In genomic region chr6:122697458-122697857, GRCh38 we compare ENCODE assay signal across 24 cellular contexts.
"Had no signal": no experiment of that assay in that cellular context is flagged by ENCODE, and none has a peak within 500 bp of the region (broad histone marks: within the 10 kb centered on the region; RNA-seq: fewer than 3 reads in every experiment).

No MANE protein-coding gene starts in this region.

- H3K27ac Mint-ChIP-seq: activated CD4-positive, alpha-beta T cell treated with anti-CD3 and anti-CD28 coated beads for 36 hours; activated CD8-positive, alpha-beta memory T cell treated with anti-CD3 and anti-CD28 coated beads, Interleukin-2, amount 10 ng/mL, durations not matched to agents 7 days and 5 days; activated CD8-positive, alpha-beta T cell treated with anti-CD3 and anti-CD28 coated beads, Interleukin-2, amount 10 ng/mL, durations not matched to agents 7 days and 5 days; activated naive CD8-positive, alpha-beta T cell treated with anti-CD3 and anti-CD28 coated beads, Interleukin-2, amount 50 U/mL, for 24 hours; activated T-helper 2 cell treated with anti-CD3 and anti-CD28 coated beads, Interferon-gamma antibody, Interleukin-2, Interleukin-4, amounts not matched to agents 10 μg/mL and 5 μg/mL and 100 μg/mL, durations not matched to agents 14 hours and 24 hours and 36 hours; dendritic cell treated with granulocyte-macrophage colony-stimulating factor and Interleukin-4, amounts not matched to agents 40 ng/mL and 50 ng/mL, for 4 days; natural killer cell treated with Interleukin-12 subunit alpha and Interleukin-12 subunit beta and Interleukin-15 and Interleukin-18, amount 100 ng/mL, for 72 hours; T-cell had no signal

- H3K4me1 ChIP-seq: breast epithelium, esophagus squamous epithelium, gastrocnemius medialis, spleen, suprapubic skin, tibial artery had no signal

- H3K36me3 Mint-ChIP-seq: activated CD8-positive, alpha-beta memory T cell treated with anti-CD3 and anti-CD28 coated beads, Interleukin-2, amount 10 ng/mL, durations not matched to agents 7 days and 5 days; activated naive CD4-positive, alpha-beta T cell treated with anti-CD3 and anti-CD28 coated beads, Interleukin-2, amount 50 U/mL, for 24 hours; natural killer cell treated with Interleukin-12 subunit alpha and Interleukin-12 subunit beta and Interleukin-15 and Interleukin-18, amount 100 ng/mL, for 72 hours; T-cell had no signal

- H3K27ac ChIP-seq: breast epithelium, esophagus squamous epithelium, gastrocnemius medialis, hepatocyte, spleen, suprapubic skin, tibial artery had no signal

- H3K4me3 ChIP-seq: breast epithelium, esophagus squamous epithelium, gastrocnemius medialis, hepatocyte, mucosa of descending colon, spleen, suprapubic skin, tibial artery had no signal

- H3K9me3 Mint-ChIP-seq: activated naive CD4-positive, alpha-beta T cell treated with anti-CD3 and anti-CD28 coated beads, Interleukin-2, amount 50 U/mL, for 24 hours; activated naive CD8-positive, alpha-beta T cell treated with anti-CD3 and anti-CD28 coated beads, Interleukin-2, amount 50 U/mL, for 24 hours; activated T-helper 2 cell treated with anti-CD3 and anti-CD28 coated beads, Interferon-gamma antibody, Interleukin-2, Interleukin-4, amounts not matched to agents 10 μg/mL and 5 μg/mL and 100 μg/mL, durations not matched to agents 14 hours and 24 hours and 36 hours; central memory CD8-positive, alpha-beta T cell; dendritic cell treated with granulocyte-macrophage colony-stimulating factor and Interleukin-4, amounts not matched to agents 40 ng/mL and 50 ng/mL, for 4 days; T-cell had no signal

- H3K4me3 Mint-ChIP-seq: activated CD4-positive, alpha-beta T cell treated with anti-CD3 and anti-CD28 coated beads for 36 hours; activated CD8-positive, alpha-beta memory T cell treated with anti-CD3 and anti-CD28 coated beads, Interleukin-2, amount 10 ng/mL, durations not matched to agents 7 days and 5 days; activated CD8-positive, alpha-beta T cell treated with anti-CD3 and anti-CD28 coated beads, Interleukin-2, amount 10 ng/mL, durations not matched to agents 7 days and 5 days; activated naive CD4-positive, alpha-beta T cell treated with anti-CD3 and anti-CD28 coated beads, Interleukin-2, amount 50 U/mL, for 24 hours; activated naive CD8-positive, alpha-beta T cell treated with anti-CD3 and anti-CD28 coated beads, Interleukin-2, amount 50 U/mL, for 24 hours; central memory CD8-positive, alpha-beta T cell; dendritic cell treated with granulocyte-macrophage colony-stimulating factor and Interleukin-4, amounts not matched to agents 40 ng/mL and 50 ng/mL, for 4 days; natural killer cell treated with Interleukin-12 subunit alpha and Interleukin-12 subunit beta and Interleukin-15 and Interleukin-18, amount 100 ng/mL, for 72 hours; T-cell had no signal

- ATAC-seq: activated CD4-positive, alpha-beta T cell treated with anti-CD3 and anti-CD28 coated beads for 36 hours; activated CD8-positive, alpha-beta memory T cell treated with anti-CD3 and anti-CD28 coated beads, Interleukin-2, amount 10 ng/mL, durations not matched to agents 7 days and 5 days; activated CD8-positive, alpha-beta T cell treated with anti-CD3 and anti-CD28 coated beads, Interleukin-2, amount 10 ng/mL, durations not matched to agents 7 days and 5 days; activated naive CD8-positive, alpha-beta T cell treated with anti-CD3 and anti-CD28 coated beads, Interleukin-2, amount 50 U/mL, for 24 hours; gastrocnemius medialis; left cardiac atrium; right cardiac atrium; T-cell had no signal

- H3K4me2 ChIP-seq: hepatocyte had no signal

- H3K27me3 Mint-ChIP-seq: activated CD4-positive, alpha-beta T cell treated with anti-CD3 and anti-CD28 coated beads for 36 hours; activated CD8-positive, alpha-beta memory T cell treated with anti-CD3 and anti-CD28 coated beads, Interleukin-2, amount 10 ng/mL, durations not matched to agents 7 days and 5 days; activated naive CD8-positive, alpha-beta T cell treated with anti-CD3 and anti-CD28 coated beads, Interleukin-2, amount 50 U/mL, for 24 hours; central memory CD8-positive, alpha-beta T cell had no signal

- H2AFZ ChIP-seq: hepatocyte had no signal

- H3K9me3 ChIP-seq: breast epithelium, esophagus squamous epithelium, gastrocnemius medialis, mucosa of descending colon, spleen, suprapubic skin, tibial artery had no signal

- DNase-seq: activated CD4-positive, alpha-beta T cell treated with anti-CD3 and anti-CD28 coated beads for 36 hours; activated CD4-positive, CD25-positive, alpha-beta regulatory T cell; activated CD8-positive, alpha-beta memory T cell treated with anti-CD3 and anti-CD28 coated beads, Interleukin-2, amount 10 ng/mL, durations not matched to agents 7 days and 5 days; activated CD8-positive, alpha-beta T cell treated with anti-CD3 and anti-CD28 coated beads, Interleukin-2, amount 10 ng/mL, durations not matched to agents 7 days and 5 days; activated naive CD8-positive, alpha-beta T cell treated with anti-CD3 and anti-CD28 coated beads, Interleukin-2, amount 50 U/mL, for 24 hours; activated T-cell treated with anti-CD3 and anti-CD28 coated beads, Interleukin-2, amount 50 U/mL, for 48 hours; amygdala; esophagus squamous epithelium; gastrocnemius medialis; left cardiac atrium; mucosa of descending colon; right cardiac atrium; spleen; stimulated activated naive CD4-positive, alpha-beta T cell; T-cell; tibial artery had no signal

- H3K36me3 ChIP-seq: breast epithelium, esophagus squamous epithelium, gastrocnemius medialis, spleen, suprapubic skin, tibial artery had no signal

- H3K27me3 ChIP-seq: breast epithelium, esophagus squamous epithelium, gastrocnemius medialis, hepatocyte, suprapubic skin, tibial artery had no signal

- H3K4me1 Mint-ChIP-seq: activated CD4-positive, alpha-beta T cell treated with anti-CD3 and anti-CD28 coated beads for 36 hours; activated CD8-positive, alpha-beta memory T cell treated with anti-CD3 and anti-CD28 coated beads, Interleukin-2, amount 10 ng/mL, durations not matched to agents 7 days and 5 days; activated naive CD4-positive, alpha-beta T cell treated with anti-CD3 and anti-CD28 coated beads, Interleukin-2, amount 50 U/mL, for 24 hours; activated naive CD8-positive, alpha-beta T cell treated with anti-CD3 and anti-CD28 coated beads, Interleukin-2, amount 50 U/mL, for 24 hours; central memory CD8-positive, alpha-beta T cell; T-cell had no signal
